ENCODE assay signal across 1 cellular context in the genomic region with DNA sequence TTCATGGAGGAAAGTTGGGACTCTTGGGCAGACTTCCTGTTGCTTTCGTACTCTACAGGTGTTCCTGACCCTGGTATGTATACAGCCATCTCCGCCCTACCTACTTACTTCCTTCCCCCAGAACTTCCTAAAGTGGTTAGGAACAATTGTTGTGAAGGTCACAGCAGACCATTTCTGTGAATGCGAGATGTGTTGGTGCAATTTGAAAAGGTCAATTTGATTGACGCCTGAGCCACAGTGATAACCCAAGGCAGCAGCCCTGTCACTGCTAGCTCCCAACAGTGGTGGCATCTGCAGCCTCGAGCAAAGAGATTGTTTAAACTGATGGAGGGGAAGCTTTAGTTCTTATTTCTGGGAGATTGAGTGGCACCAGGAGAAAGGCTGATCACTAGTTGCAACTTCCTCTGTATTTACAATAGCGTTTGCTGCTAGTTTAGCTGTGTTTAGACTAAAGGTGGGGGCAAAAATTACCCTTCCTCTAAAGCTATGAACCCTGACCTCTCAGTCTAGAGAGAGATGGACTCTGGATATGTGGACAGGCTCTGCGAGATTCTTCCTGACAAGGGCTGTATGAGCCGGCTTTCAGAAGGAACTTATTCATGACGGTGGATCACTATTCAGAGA.
A peak's percentile ranks its signal among the peaks of the same experiment; 100 is the strongest.
TF ChIP-seq lines count a peak whose summit lies in the region.

No MANE protein-coding gene starts in this region.

TF ChIP-seq in HepG2, 621 proteins besides CTCF, POLR2A, EP300 and RAD21 (continued from another document and continues in another):
- TF ChIP-seq ZBTB1 (CRISPR knock-in tag; IDR thresholded peaks at IDR 0.05; ENCODE audit: borderline replicate concordance) (no peak), ZNF136 (CRISPR knock-in tag; IDR thresholded peaks at IDR 0.05; ENCODE audit: low read depth) (no peak), POGZ (CRISPR knock-in tag; IDR thresholded peaks at IDR 0.05) (peak; percentile 77; the same call in 1 of the 2 replicates), RBAK (CRISPR knock-in tag; IDR thresholded peaks at IDR 0.05) (no peak), ZFP90 (CRISPR knock-in tag; IDR thresholded peaks at IDR 0.05; ENCODE audit: borderline replicate concordance) (no peak), ISX (CRISPR knock-in tag; conservative IDR thresholded peaks at IDR 0.05) (no peak), ZNF441 (CRISPR knock-in tag; IDR thresholded peaks at IDR 0.05; ENCODE audit: borderline replicate concordance) (0 out of 2 replicates have a peak, but pooled peaks have one; percentile 10), CCAR2 (optimal IDR thresholded peaks at IDR 0.05; ENCODE audit: low read depth, low read length) (no peak), ADNP (CRISPR knock-in tag; IDR thresholded peaks at IDR 0.05) (no peak), ZNF546 (CRISPR knock-in tag; conservative IDR thresholded peaks at IDR 0.05) (0 out of 2 replicates have a peak, but pooled peaks have one; percentile 3), RXRB (CRISPR knock-in tag; IDR thresholded peaks at IDR 0.05; ENCODE audit: borderline replicate concordance) (peak; percentile 89), MYC (CRISPR knock-in tag; IDR thresholded peaks at IDR 0.05; ENCODE audit: borderline replicate concordance) (no peak), ETV6 (CRISPR knock-in tag; conservative IDR thresholded peaks at IDR 0.05) (no peak; the same call in 1 of the 2 replicates), MTA3 (CRISPR knock-in tag; IDR thresholded peaks at IDR 0.05) (no peak), ZNF484 (CRISPR knock-in tag; IDR thresholded peaks at IDR 0.05; ENCODE audit: borderline replicate concordance, low read depth) (no peak), ZNF891 (CRISPR knock-in tag; IDR thresholded peaks at IDR 0.05) (no peak), SNAPC2 (CRISPR knock-in tag; IDR thresholded peaks at IDR 0.05) (no peak), ZBTB7A (CRISPR knock-in tag; IDR thresholded peaks at IDR 0.05) (peak; percentile 79; the same call in 1 of the 2 replicates), ZNF747 (CRISPR knock-in tag; IDR thresholded peaks at IDR 0.05; ENCODE audit: borderline replicate concordance) (no peak), ZNF547 (CRISPR knock-in tag; IDR thresholded peaks at IDR 0.05) (no peak), HCFC1 (IDR thresholded peaks at IDR 0.05; ENCODE audit: low read depth, low read length) (no peak), ZNF225 (CRISPR knock-in tag; IDR thresholded peaks at IDR 0.05) (no peak), ZNF333 (CRISPR knock-in tag; IDR thresholded peaks at IDR 0.05; ENCODE audit: borderline replicate concordance) (no peak; the same call in 1 of the 2 replicates), GLI4 (CRISPR knock-in tag; IDR thresholded peaks at IDR 0.05; ENCODE audit: borderline replicate concordance) (no peak), SAP130 (CRISPR knock-in tag; IDR thresholded peaks at IDR 0.05; ENCODE audit: low read depth) (peak; percentile 87), ZNF598 (CRISPR knock-in tag; IDR thresholded peaks at IDR 0.05; ENCODE audit: borderline replicate concordance) (no peak), MXI1 (IDR thresholded peaks at IDR 0.05; ENCODE audit: borderline replicate concordance, low read depth, low read length) (no peak; the same call in 2 of the 3 replicates), ASH2L (IDR thresholded peaks at IDR 0.05; ENCODE audit: insufficient read length, low read depth, low read length) (no peak), NCOA2 (CRISPR knock-in tag; IDR thresholded peaks at IDR 0.05) (peak; percentile 80), ZNF34 (CRISPR knock-in tag; IDR thresholded peaks at IDR 0.05; ENCODE audit: borderline replicate concordance) (no peak), MAF1 (CRISPR knock-in tag; IDR thresholded peaks at IDR 0.05; ENCODE audit: borderline replicate concordance) (no peak), POLR2AphosphoS2 (IDR thresholded peaks at IDR 0.05; ENCODE audit: low read depth, low read length) (no peak), TARDBP (CRISPR knock-in tag; IDR thresholded peaks at IDR 0.05) (no peak; the same call in 1 of the 2 replicates), ZNF180 (CRISPR knock-in tag; IDR thresholded peaks at IDR 0.05; ENCODE audit: borderline replicate concordance, low read depth) (no peak), NAIF1 (CRISPR knock-in tag; IDR thresholded peaks at IDR 0.05; ENCODE audit: borderline replicate concordance) (no peak; the same call in 1 of the 2 replicates), KLF16 (CRISPR knock-in tag; IDR thresholded peaks at IDR 0.05) (0 out of 4 replicates have a peak, but pooled peaks of 1 of the 2 experiments have one; percentile 27), KMT2B (CRISPR knock-in tag; IDR thresholded peaks at IDR 0.05) (no peak), ZNF530 (CRISPR knock-in tag; IDR thresholded peaks at IDR 0.05; ENCODE audit: low read depth) (0 out of 2 replicates have a peak, but pooled peaks have one; percentile 20), ETV5 (CRISPR knock-in tag; IDR thresholded peaks at IDR 0.05; ENCODE audit: borderline replicate concordance) (peak; percentile 67; the same call in 1 of the 2 replicates), TCF12 (IDR thresholded peaks at IDR 0.05) (no peak), TCF12 (CRISPR knock-in tag; IDR thresholded peaks at IDR 0.05) (peak; percentile 90; the same call in 1 of the 2 replicates), ELF4 (CRISPR knock-in tag; IDR thresholded peaks at IDR 0.05; ENCODE audit: borderline replicate concordance) (no peak), ZNF512 (CRISPR knock-in tag; IDR thresholded peaks at IDR 0.05) (0 out of 2 replicates have a peak, but pooled peaks have one; percentile 13)
- TF ChIP-seq, protein P1, sequence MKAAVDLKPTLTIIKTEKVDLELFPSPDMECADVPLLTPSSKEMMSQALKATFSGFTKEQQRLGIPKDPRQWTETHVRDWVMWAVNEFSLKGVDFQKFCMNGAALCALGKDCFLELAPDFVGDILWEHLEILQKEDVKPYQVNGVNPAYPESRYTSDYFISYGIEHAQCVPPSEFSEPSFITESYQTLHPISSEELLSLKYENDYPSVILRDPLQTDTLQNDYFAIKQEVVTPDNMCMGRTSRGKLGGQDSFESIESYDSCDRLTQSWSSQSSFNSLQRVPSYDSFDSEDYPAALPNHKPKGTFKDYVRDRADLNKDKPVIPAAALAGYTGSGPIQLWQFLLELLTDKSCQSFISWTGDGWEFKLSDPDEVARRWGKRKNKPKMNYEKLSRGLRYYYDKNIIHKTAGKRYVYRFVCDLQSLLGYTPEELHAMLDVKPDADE (CRISPR knock-in tag; IDR thresholded peaks at IDR 0.05): no peak
- TF ChIP-seq, protein P2, sequence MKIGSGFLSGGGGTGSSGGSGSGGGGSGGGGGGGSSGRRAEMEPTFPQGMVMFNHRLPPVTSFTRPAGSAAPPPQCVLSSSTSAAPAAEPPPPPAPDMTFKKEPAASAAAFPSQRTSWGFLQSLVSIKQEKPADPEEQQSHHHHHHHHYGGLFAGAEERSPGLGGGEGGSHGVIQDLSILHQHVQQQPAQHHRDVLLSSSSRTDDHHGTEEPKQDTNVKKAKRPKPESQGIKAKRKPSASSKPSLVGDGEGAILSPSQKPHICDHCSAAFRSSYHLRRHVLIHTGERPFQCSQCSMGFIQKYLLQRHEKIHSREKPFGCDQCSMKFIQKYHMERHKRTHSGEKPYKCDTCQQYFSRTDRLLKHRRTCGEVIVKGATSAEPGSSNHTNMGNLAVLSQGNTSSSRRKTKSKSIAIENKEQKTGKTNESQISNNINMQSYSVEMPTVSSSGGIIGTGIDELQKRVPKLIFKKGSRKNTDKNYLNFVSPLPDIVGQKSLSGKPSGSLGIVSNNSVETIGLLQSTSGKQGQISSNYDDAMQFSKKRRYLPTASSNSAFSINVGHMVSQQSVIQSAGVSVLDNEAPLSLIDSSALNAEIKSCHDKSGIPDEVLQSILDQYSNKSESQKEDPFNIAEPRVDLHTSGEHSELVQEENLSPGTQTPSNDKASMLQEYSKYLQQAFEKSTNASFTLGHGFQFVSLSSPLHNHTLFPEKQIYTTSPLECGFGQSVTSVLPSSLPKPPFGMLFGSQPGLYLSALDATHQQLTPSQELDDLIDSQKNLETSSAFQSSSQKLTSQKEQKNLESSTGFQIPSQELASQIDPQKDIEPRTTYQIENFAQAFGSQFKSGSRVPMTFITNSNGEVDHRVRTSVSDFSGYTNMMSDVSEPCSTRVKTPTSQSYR (CRISPR knock-in tag; IDR thresholded peaks at IDR 0.05; ENCODE audit: borderline replicate concordance): no peak
- TF ChIP-seq, protein P3, sequence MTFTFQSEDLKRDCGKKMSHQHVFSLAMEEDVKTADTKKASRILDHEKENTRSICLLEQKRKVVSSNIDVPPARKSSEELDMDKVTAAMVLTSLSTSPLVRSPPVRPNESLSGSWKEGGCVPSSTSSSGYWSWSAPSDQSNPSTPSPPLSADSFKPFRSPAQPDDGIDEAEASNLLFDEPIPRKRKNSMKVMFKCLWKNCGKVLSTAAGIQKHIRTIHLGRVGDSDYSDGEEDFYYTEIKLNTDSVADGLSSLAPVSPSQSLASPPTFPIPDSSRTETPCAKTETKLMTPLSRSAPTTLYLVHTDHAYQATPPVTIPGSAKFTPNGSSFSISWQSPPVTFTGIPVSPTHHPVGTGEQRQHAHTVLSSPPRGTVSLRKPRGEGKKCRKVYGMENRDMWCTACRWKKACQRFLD (CRISPR knock-in tag; IDR thresholded peaks at IDR 0.05; ENCODE audit: borderline replicate concordance): no peak
- TF ChIP-seq, protein P4, sequence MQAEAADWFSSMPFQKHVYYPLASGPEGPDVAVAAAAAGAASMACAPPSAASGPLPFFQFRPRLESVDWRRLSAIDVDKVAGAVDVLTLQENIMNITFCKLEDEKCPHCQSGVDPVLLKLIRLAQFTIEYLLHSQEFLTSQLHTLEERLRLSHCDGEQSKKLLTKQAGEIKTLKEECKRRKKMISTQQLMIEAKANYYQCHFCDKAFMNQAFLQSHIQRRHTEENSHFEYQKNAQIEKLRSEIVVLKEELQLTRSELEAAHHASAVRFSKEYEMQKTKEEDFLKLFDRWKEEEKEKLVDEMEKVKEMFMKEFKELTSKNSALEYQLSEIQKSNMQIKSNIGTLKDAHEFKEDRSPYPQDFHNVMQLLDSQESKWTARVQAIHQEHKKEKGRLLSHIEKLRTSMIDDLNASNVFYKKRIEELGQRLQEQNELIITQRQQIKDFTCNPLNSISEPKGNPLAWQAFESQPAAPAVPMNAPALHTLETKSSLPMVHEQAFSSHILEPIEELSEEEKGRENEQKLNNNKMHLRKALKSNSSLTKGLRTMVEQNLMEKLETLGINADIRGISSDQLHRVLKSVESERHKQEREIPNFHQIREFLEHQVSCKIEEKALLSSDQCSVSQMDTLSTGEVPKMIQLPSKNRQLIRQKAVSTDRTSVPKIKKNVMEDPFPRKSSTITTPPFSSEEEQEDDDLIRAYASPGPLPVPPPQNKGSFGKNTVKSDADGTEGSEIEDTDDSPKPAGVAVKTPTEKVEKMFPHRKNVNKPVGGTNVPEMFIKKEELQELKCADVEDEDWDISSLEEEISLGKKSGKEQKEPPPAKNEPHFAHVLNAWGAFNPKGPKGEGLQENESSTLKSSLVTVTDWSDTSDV (CRISPR knock-in tag; IDR thresholded peaks at IDR 0.05): no peak
- TF ChIP-seq, protein P5, sequence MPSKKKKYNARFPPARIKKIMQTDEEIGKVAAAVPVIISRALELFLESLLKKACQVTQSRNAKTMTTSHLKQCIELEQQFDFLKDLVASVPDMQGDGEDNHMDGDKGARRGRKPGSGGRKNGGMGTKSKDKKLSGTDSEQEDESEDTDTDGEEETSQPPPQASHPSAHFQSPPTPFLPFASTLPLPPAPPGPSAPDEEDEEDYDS (CRISPR knock-in tag; IDR thresholded peaks at IDR 0.05): peak; percentile 39; the same call in 1 of the 2 replicates
- TF ChIP-seq, protein P6, sequence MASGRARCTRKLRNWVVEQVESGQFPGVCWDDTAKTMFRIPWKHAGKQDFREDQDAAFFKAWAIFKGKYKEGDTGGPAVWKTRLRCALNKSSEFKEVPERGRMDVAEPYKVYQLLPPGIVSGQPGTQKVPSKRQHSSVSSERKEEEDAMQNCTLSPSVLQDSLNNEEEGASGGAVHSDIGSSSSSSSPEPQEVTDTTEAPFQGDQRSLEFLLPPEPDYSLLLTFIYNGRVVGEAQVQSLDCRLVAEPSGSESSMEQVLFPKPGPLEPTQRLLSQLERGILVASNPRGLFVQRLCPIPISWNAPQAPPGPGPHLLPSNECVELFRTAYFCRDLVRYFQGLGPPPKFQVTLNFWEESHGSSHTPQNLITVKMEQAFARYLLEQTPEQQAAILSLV (CRISPR knock-in tag; IDR thresholded peaks at IDR 0.05; ENCODE audit: borderline replicate concordance): 0 out of 2 replicates have a peak, but pooled peaks have one; percentile 30
- TF ChIP-seq, protein P7, sequence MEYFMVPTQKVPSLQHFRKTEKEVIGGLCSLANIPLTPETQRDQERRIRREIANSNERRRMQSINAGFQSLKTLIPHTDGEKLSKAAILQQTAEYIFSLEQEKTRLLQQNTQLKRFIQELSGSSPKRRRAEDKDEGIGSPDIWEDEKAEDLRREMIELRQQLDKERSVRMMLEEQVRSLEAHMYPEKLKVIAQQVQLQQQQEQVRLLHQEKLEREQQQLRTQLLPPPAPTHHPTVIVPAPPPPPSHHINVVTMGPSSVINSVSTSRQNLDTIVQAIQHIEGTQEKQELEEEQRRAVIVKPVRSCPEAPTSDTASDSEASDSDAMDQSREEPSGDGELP (IDR thresholded peaks at IDR 0.05; ENCODE audit: borderline replicate concordance, low read depth): 0 out of 2 replicates have a peak, but pooled peaks have one; percentile 10
